Comparison of ENCODE assay signal across 9 cellular contexts in genomic region chr6:40477246-40478126, GRCh38.
A peak's percentile ranks its signal among the peaks of the same experiment; 100 is the strongest.
DNase-seq lines count a peak whose midpoint lies in the region; ATAC-seq and TF ChIP-seq lines count a peak whose summit lies in the region.
"Had no signal": no experiment of that assay in that cellular context is flagged by ENCODE, and none has a peak within 500 bp of the region (broad histone marks: within the 10 kb centered on the region; RNA-seq: fewer than 3 reads in every experiment).

No MANE protein-coding gene starts in this region.

- no peak overlapping the region for H3K9ac ChIP-seq in NT2/D1 (ENCODE audit: insufficient read length, low read depth)

- 0 out of 2 replicates have a peak, but pooled peaks have one; percentile 18 for TF ChIP-seq CTCF in HEK293 (tag by site-specific recombination; IDR thresholded peaks at IDR 0.05)
- no peak for TF ChIP-seq CTCF in hepatocyte (IDR thresholded peaks at IDR 0.05; ENCODE audit: poor library complexity)

- no peaks in the 10 kb centered on the region for H3K9me3 ChIP-seq in HEK293 (ENCODE audit: control insufficient read depth, insufficient read depth, low read depth, low read length)
- no peaks in the 10 kb centered on the region for H3K9me3 ChIP-seq in NT2/D1 (ENCODE audit: insufficient read depth, low read length)
- no peaks in the 10 kb centered on the region for H3K9me3 ChIP-seq in hepatocyte (ENCODE audit: low read depth)

- no peaks in the 10 kb centered on the region for H3K4me1 ChIP-seq in HEK293 (ENCODE audit: control insufficient read depth, insufficient read depth, low read length)
- peaks cover 5% of the 10 kb centered on the region for H3K4me1 ChIP-seq in NT2/D1 (ENCODE audit: insufficient read depth, insufficient read length)
- H3K4me1 ChIP-seq in hepatocyte (ENCODE audit: insufficient read depth): no peaks in the 10 kb centered on the region

- H3K27me3 ChIP-seq in NT2/D1 (ENCODE audit: insufficient read depth, insufficient read length) (peaks cover 16% of the 10 kb centered on the region), hepatocyte (peaks cover 14% of the 10 kb centered on the region)

- CTCF ChIA-PET in HEK293 (lab: Yijun Ruan, JAX): interaction anchor here (1.2 to 1.8 kb wide), 2 partner anchors 75 to 111 kb away, joined by 4 read pairs; no protein-coding TSS in a partner anchor

- H3K4me2 ChIP-seq in hepatocyte: peak overlapping the region; percentile 42

- no peaks in the 10 kb centered on the region for H4K20me1 ChIP-seq in hepatocyte (ENCODE audit: insufficient read depth, poor library complexity, severe bottlenecking)

- POLR2A ChIA-PET in HEK293 (lab: Yijun Ruan, JAX): no interaction called here

- no peaks in the 10 kb centered on the region for H3K36me3 ChIP-seq in HEK293 (ENCODE audit: control insufficient read depth in 2 of 2, insufficient read depth in 1 of 2, low read length in 2 of 2)
- H3K36me3 ChIP-seq in NT2/D1 (ENCODE audit: insufficient read depth, insufficient read length, low read length): no peaks in the 10 kb centered on the region
- H3K36me3 ChIP-seq in hepatocyte (replicated peaks; ENCODE audit: insufficient read depth, low read depth): no peaks in the 10 kb centered on the region

- 31% methylated on average over 19 of the region's 19 CpGs for WGBS in hepatocyte (ENCODE audit: low lambda C conversion rate, missing lambda C conversion rate)

- no peaks in the 10 kb centered on the region for H3K79me2 ChIP-seq in hepatocyte

- no peak for ATAC-seq in esophagus mucosa

- H2AFZ ChIP-seq in hepatocyte: no peak overlapping the region

- H3K27ac ChIP-seq in HEK293 (ENCODE audit: extremely low read depth, low read depth, low read length) (no peak overlapping the region), hepatocyte (no peak overlapping the region)

- no peaks in the 10 kb centered on the region for H3K9me2 ChIP-seq in hepatocyte (replicated peaks; ENCODE audit: insufficient read depth)

- H3K4me3 ChIP-seq in HEK293 (ENCODE audit: low read depth, low read length): no peak overlapping the region
- H3K4me3 ChIP-seq in NT2/D1 (ENCODE audit: insufficient read length, low read depth): no peak overlapping the region
- H3K4me3 ChIP-seq in hepatocyte: no peak overlapping the region

- DNase-seq in Ammon's horn (ENCODE audit: low spot score): peak; percentile 35
- peak; percentile 35 for DNase-seq in NT2/D1 (ENCODE audit: low read depth, low spot score)
- DNase-seq in hepatocyte (ENCODE audit: low spot score): peak; percentile 48
- no peak for DNase-seq in NOMO-1 treated with DMSO at 0.1 percent for 48 hours (lab: John Stamatoyannopoulos, UW; ENCODE audit: unreplicated experiment)
- no peak for DNase-seq in NCI-H526 treated with DMSO at 0.1 percent for 48 hours (lab: John Stamatoyannopoulos, UW)
- no peak for DNase-seq in GM19240 (ENCODE audit: insufficient read length, low spot score)
- DNase-seq: NCI-H187 had no signal

TF ChIP-seq in HEK293, 187 proteins besides CTCF, POLR2A, EP300 and RAD21:
- TF ChIP-seq TCF7L2 (IDR thresholded peaks at IDR 0.05; ENCODE audit: borderline replicate concordance, low read depth, low read length): no peak
- no peak for TF ChIP-seq ZNF19 (tag by site-specific recombination; IDR thresholded peaks at IDR 0.05; ENCODE audit: low read depth)
- TF ChIP-seq ZNF280C (tag by site-specific recombination; IDR thresholded peaks at IDR 0.05): no peak
- TF ChIP-seq IKZF3 (tag by site-specific recombination; IDR thresholded peaks at IDR 0.05): no peak
- TF ChIP-seq, protein P1, sequence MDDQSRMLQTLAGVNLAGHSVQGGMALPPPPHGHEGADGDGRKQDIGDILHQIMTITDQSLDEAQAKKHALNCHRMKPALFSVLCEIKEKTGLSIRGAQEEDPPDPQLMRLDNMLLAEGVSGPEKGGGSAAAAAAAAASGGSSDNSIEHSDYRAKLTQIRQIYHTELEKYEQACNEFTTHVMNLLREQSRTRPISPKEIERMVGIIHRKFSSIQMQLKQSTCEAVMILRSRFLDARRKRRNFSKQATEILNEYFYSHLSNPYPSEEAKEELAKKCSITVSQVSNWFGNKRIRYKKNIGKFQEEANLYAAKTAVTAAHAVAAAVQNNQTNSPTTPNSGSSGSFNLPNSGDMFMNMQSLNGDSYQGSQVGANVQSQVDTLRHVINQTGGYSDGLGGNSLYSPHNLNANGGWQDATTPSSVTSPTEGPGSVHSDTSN (CRISPR knock-in tag; IDR thresholded peaks at IDR 0.05): 0 out of 2 replicates have a peak, but pooled peaks have one; percentile 43
- TF ChIP-seq ZBTB20 (tag by site-specific recombination; IDR thresholded peaks at IDR 0.05): no peak
- TF ChIP-seq ZNF292 (tag by site-specific recombination; IDR thresholded peaks at IDR 0.05; ENCODE audit: borderline replicate concordance, low read depth): no peak
- TF ChIP-seq ZFP3 (tag by site-specific recombination; IDR thresholded peaks at IDR 0.05; ENCODE audit: low read depth): no peak
- TF ChIP-seq ZIC2 (tag by site-specific recombination; IDR thresholded peaks at IDR 0.05): peak; percentile 93
TF ChIP-seq in HEK293: peak in this region for 2.

Comparison
In these comparisons a context has a peak if more than half of its experiments do, and no peak if none do; other contexts are left out.
1. DNase-seq: peak in Ammon's horn (single experiment), NT2/D1 (single experiment) and hepatocyte (single experiment); none in NOMO-1 treated with DMSO at 0.1 percent for 48 hours (single experiment), NCI-H526 treated with DMSO at 0.1 percent for 48 hours (single experiment) and GM19240 (single experiment).